In the genomic region with DNA sequence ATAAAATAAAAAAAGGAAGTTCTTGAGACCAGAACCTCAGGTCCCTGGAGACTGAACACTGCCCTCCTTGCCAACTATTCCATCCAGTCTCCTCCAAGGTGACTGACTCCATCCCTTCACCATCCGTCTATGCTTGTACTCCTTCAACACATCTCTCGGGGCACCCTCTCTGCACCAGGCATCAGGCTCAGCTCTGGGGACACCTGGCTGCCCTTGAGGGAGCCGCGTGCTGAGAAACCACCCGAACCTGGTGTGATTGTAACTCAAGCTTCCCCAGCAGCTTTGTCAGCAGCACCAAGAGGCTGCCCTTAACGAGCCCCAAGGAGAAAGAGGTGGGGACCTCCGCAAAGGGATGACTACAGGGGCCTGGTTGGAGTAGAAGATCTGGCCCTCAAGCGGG, we compare ENCODE assay signal across 2 cellular contexts.
TF ChIP-seq lines count a peak whose summit lies in the region.

No MANE protein-coding gene starts in this region.

TF ChIP-seq in GM23338, 12 proteins besides CTCF, POLR2A, EP300 and RAD21:
- no peak for TF ChIP-seq EZH2 (IDR thresholded peaks at IDR 0.05; ENCODE audit: low read depth, unreplicated experiment)
- TF ChIP-seq POLR2AphosphoS5 (IDR thresholded peaks at IDR 0.05; ENCODE audit: low read depth): no peak
- no peak for TF ChIP-seq JUNB (IDR thresholded peaks at IDR 0.05; ENCODE audit: unreplicated experiment)
- TF ChIP-seq NANOG (IDR thresholded peaks at IDR 0.05; ENCODE audit: borderline replicate concordance): no peak
- no peak for TF ChIP-seq ZNF114 (CRISPR knock-in tag; IDR thresholded peaks at IDR 0.05)
- TF ChIP-seq ZNF331 (CRISPR knock-in tag; IDR thresholded peaks at IDR 0.05; ENCODE audit: low read depth): no peak
- no peak for TF ChIP-seq ZNF462 (CRISPR knock-in tag; IDR thresholded peaks at IDR 0.05)
- TF ChIP-seq STAT1 (IDR thresholded peaks at IDR 0.05; ENCODE audit: unreplicated experiment): no peak
- no peak for TF ChIP-seq ETS1 (IDR thresholded peaks at IDR 0.05)
- TF ChIP-seq, protein P1, sequence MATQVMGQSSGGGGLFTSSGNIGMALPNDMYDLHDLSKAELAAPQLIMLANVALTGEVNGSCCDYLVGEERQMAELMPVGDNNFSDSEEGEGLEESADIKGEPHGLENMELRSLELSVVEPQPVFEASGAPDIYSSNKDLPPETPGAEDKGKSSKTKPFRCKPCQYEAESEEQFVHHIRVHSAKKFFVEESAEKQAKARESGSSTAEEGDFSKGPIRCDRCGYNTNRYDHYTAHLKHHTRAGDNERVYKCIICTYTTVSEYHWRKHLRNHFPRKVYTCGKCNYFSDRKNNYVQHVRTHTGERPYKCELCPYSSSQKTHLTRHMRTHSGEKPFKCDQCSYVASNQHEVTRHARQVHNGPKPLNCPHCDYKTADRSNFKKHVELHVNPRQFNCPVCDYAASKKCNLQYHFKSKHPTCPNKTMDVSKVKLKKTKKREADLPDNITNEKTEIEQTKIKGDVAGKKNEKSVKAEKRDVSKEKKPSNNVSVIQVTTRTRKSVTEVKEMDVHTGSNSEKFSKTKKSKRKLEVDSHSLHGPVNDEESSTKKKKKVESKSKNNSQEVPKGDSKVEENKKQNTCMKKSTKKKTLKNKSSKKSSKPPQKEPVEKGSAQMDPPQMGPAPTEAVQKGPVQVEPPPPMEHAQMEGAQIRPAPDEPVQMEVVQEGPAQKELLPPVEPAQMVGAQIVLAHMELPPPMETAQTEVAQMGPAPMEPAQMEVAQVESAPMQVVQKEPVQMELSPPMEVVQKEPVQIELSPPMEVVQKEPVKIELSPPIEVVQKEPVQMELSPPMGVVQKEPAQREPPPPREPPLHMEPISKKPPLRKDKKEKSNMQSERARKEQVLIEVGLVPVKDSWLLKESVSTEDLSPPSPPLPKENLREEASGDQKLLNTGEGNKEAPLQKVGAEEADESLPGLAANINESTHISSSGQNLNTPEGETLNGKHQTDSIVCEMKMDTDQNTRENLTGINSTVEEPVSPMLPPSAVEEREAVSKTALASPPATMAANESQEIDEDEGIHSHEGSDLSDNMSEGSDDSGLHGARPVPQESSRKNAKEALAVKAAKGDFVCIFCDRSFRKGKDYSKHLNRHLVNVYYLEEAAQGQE (IDR thresholded peaks at IDR 0.05; ENCODE audit: unreplicated experiment): no peak

TF ChIP-seq in K562, 482 proteins besides CTCF, POLR2A, EP300 and RAD21:
- TF ChIP-seq, protein P2, sequence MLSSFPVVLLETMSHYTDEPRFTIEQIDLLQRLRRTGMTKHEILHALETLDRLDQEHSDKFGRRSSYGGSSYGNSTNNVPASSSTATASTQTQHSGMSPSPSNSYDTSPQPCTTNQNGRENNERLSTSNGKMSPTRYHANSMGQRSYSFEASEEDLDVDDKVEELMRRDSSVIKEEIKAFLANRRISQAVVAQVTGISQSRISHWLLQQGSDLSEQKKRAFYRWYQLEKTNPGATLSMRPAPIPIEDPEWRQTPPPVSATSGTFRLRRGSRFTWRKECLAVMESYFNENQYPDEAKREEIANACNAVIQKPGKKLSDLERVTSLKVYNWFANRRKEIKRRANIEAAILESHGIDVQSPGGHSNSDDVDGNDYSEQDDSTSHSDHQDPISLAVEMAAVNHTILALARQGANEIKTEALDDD (IDR thresholded peaks at IDR 0.05): no peak
- no peak for TF ChIP-seq ZBTB8A (IDR thresholded peaks at IDR 0.05; ENCODE audit: partially characterized antibody)
